In the genomic region with DNA sequence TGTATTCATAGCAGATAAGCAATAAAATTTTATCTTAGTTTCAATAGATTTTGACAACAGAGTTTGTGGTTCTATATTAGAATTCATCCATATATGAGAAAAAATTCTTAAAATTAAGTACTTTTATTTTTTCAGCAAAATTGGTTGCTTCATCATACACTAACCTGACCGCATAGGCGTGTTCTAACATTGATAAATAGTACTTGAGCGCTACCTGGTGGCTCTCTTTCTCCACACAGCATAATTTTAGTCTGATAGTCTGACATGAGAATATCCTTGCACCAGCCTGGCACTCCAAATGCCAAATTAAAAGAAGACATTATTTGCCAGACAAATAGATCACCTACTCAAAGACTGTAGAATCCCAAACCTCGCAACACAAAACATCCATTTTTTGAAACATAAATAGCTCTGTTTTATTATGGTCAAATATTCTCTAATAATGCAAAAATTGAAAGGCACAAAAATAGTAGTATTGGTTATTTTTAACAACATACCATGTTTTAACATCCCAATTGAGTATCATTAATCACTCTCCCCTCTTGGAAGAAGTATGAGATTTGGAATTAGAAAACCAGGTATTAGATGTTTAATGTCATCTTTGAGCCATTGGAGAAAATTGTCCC, we compare ENCODE assay signal across 8 cellular contexts. TPM values are rescaled to one million over a fixed set of nuclear protein-coding genes. Genes with fewer than 3 reads are reported as not detected.
DNase-seq lines count a peak whose midpoint lies in the region; ATAC-seq, FAIRE-seq and TF ChIP-seq lines count a peak whose summit lies in the region.

No MANE protein-coding gene starts in this region.

- TF ChIP-seq EP300 in A549 (IDR thresholded peaks at IDR 0.05) = no peak

- no peaks in the 10 kb centered on the region for H3K27me3 Mint-ChIP-seq in chondrocyte (ENCODE audit: low read depth)

- H3K36me3 ChIP-seq in left lung = no peaks in the 10 kb centered on the region

- no peak overlapping the region for H3K27ac Mint-ChIP-seq in chondrocyte (ENCODE audit: unreplicated experiment)

- H3K4me2 ChIP-seq in A549 = no peak overlapping the region

- TF ChIP-seq CTCF in A549 (IDR thresholded peaks at IDR 0.05) (peak; percentile 70), chondrocyte (IDR thresholded peaks at IDR 0.05) (peak; percentile 95), left lung (IDR thresholded peaks at IDR 0.05) (peak; percentile 48 to 52)

- DNase-seq in A549 (ENCODE audit: low read depth in 1 of 2, low spot score in 1 of 2) = peak; percentile 21 to 77
- DNase-seq in NCI-H2171 treated with DMSO at 0.1 percent for 48 hours (lab: John Stamatoyannopoulos, UW) = peak; percentile 66
- DNase-seq in chondrocyte (ENCODE audit: low spot score) = no peak
- no peak for DNase-seq in left lung
- peak in 2 of 3 experiments; percentile 13 to 28 for DNase-seq in stimulated activated CD4-positive, alpha-beta T cell treated with anti-CD3 and anti-CD28 coated beads, TNF-alpha, amount 100 ng/mL, for 4 hours (ENCODE audit: low read depth in 3 of 3)

- no peak for TF ChIP-seq POLR2A in A549 (IDR thresholded peaks at IDR 0.05; ENCODE audit: low read length)

- no peaks in the 10 kb centered on the region for H3K9me3 Mint-ChIP-seq in chondrocyte (ENCODE audit: low read depth)

- H3K4me3 ChIP-seq in A549 (no peak overlapping the region), left lung (no peak overlapping the region)

- peaks cover 6% of the 10 kb centered on the region for H3K9me3 ChIP-seq in A549
- H3K9me3 ChIP-seq in left lung = no peaks in the 10 kb centered on the region

- peaks cover 31% of the 10 kb centered on the region for H3K4me1 Mint-ChIP-seq in chondrocyte (ENCODE audit: low read depth)

- H3K27ac ChIP-seq in A549 = peak overlapping the region; percentile 77 to 84; a peak in 5 of 6 replicates
- H3K27ac ChIP-seq in left lung = no peak overlapping the region

- POLR2A ChIA-PET in A549 (lab: Yijun Ruan, JAX) = no interaction called here

- peak; percentile 94 to 95 for TF ChIP-seq RAD21 in A549 (conservative IDR thresholded peaks at IDR 0.05 in 1 of 2, IDR thresholded peaks at IDR 0.05 in 1 of 2)

- H3K27me3 ChIP-seq in left lung = no peaks in the 10 kb centered on the region

- H3K4me1 ChIP-seq in A549 = peaks cover 25% of the 10 kb centered on the region
- H3K4me1 ChIP-seq in left lung = peaks cover 0 to 5% of the 10 kb centered on the region in 2 donors

- ATAC-seq in A549 = peak; percentile 58 to 71; a peak in 4 of 6 replicates
- ATAC-seq in GM18499 (IDR thresholded peaks at IDR 0.05; ENCODE audit: insufficient read depth, unreplicated experiment) = peak; percentile 84
- peak; percentile 81 for ATAC-seq in HG03095 (IDR thresholded peaks at IDR 0.05; ENCODE audit: unreplicated experiment)
- ATAC-seq in activated CD4-positive, CD25-positive, alpha-beta regulatory T cell treated with anti-CD3 and anti-CD28 coated beads, Interleukin-2, amount 50 U/mL, for 24 hours = peak; percentile 69 to 77
- peak; percentile 78 for ATAC-seq in left lung

- intact Hi-C loops in left lung (cut with DNase I) = loop anchor here in 1 of 2 donors (5.0 kb wide), 1 partner anchor 229 kb away; no protein-coding TSS in a partner anchor

- WGBS in A549 (ENCODE audit: missing lambda C conversion rate) = under 1% methylated on average over 4 of the region's 4 CpGs

- CTCF ChIA-PET in A549 (lab: Yijun Ruan, JAX) = interaction anchor here (0.7 to 3.7 kb wide), 20 partner anchors 9 to 259 kb away, joined by 3 to 42 read pairs (median 4); no protein-coding TSS in a partner anchor

- H3K4me3 Mint-ChIP-seq in chondrocyte (ENCODE audit: unreplicated experiment) = no peak overlapping the region

- no peak for FAIRE-seq in A549 (lab: Jason Lieb, UNC)

- no peaks in the 10 kb centered on the region for H3K36me3 Mint-ChIP-seq in chondrocyte (ENCODE audit: low read depth)

TF ChIP-seq in A549, 52 proteins besides CTCF, POLR2A, EP300 and RAD21:
- TF ChIP-seq KDM1A (IDR thresholded peaks at IDR 0.05; ENCODE audit: low read depth) (no peak), FOSB (CRISPR knock-in tag; IDR thresholded peaks at IDR 0.05) (no peak), CEBPB (IDR thresholded peaks at IDR 0.05) (peak in 1 of 2 experiments; percentile 71; a peak in 2 of 4 replicates), SMC3 (IDR thresholded peaks at IDR 0.05) (peak; percentile 95), RCOR1 (IDR thresholded peaks at IDR 0.05; ENCODE audit: low read depth, low read length) (no peak), JUN (IDR thresholded peaks at IDR 0.05) (no peak), HOXA7 (CRISPR knock-in tag; IDR thresholded peaks at IDR 0.05) (no peak), RNF2 (IDR thresholded peaks at IDR 0.05; ENCODE audit: borderline replicate concordance, low read depth) (no peak)
- TF ChIP-seq, protein P1, sequence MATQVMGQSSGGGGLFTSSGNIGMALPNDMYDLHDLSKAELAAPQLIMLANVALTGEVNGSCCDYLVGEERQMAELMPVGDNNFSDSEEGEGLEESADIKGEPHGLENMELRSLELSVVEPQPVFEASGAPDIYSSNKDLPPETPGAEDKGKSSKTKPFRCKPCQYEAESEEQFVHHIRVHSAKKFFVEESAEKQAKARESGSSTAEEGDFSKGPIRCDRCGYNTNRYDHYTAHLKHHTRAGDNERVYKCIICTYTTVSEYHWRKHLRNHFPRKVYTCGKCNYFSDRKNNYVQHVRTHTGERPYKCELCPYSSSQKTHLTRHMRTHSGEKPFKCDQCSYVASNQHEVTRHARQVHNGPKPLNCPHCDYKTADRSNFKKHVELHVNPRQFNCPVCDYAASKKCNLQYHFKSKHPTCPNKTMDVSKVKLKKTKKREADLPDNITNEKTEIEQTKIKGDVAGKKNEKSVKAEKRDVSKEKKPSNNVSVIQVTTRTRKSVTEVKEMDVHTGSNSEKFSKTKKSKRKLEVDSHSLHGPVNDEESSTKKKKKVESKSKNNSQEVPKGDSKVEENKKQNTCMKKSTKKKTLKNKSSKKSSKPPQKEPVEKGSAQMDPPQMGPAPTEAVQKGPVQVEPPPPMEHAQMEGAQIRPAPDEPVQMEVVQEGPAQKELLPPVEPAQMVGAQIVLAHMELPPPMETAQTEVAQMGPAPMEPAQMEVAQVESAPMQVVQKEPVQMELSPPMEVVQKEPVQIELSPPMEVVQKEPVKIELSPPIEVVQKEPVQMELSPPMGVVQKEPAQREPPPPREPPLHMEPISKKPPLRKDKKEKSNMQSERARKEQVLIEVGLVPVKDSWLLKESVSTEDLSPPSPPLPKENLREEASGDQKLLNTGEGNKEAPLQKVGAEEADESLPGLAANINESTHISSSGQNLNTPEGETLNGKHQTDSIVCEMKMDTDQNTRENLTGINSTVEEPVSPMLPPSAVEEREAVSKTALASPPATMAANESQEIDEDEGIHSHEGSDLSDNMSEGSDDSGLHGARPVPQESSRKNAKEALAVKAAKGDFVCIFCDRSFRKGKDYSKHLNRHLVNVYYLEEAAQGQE (IDR thresholded peaks at IDR 0.05) = no peak

RNA-seq across cellular contexts. Expression of a gene that starts 33.0 kb away (rescaled TPM):
- polyA plus RNA-seq in A549 (2011; rRNA removed) (15.5 and 15.6 TPM in 2 replicates), A549 (2017; fragmentation: RNase III; extraction: RNeasy Plus Mini Kit Qiagen cat#74134 plus additional on column Dnase treatment) (1.7 to 2.3 TPM (median 1.9 TPM) in 3 replicates)
- 1.7 and 1.8 TPM in 2 replicates for polyA plus RNA-seq in A549 (2012; cell fraction: cytosol; rRNA removed)
- polyA plus RNA-seq in A549 (2012; cell fraction: nucleus; rRNA removed) = 1.9 and 2.6 TPM in 2 replicates
- 12.0 and 12.9 TPM in 2 replicates for polyA minus RNA-seq in A549 (2011; rRNA and poly(A)+ RNA removed)
- total RNA-seq in chondrocyte (0.51 to 7.1 TPM (median 7.0 TPM) in 3 replicates), left lung (10 to 100 TPM; 14.4 to 25.7 TPM)

Comparison
In these comparisons a context has a peak if more than half of its experiments do, and no peak if none do; other contexts are left out.
1. DNase-seq: peak in A549 (2 of 2), NCI-H2171 treated with DMSO at 0.1 percent for 48 hours (single experiment) and stimulated activated CD4-positive, alpha-beta T cell treated with anti-CD3 and anti-CD28 coated beads, TNF-alpha, amount 100 ng/mL, for 4 hours (2 of 3); none in chondrocyte (single experiment) and left lung (0 of 2).
2. H3K27ac ChIP-seq: peak in A549 (2 of 2); none in left lung (0 of 2).
3. Peak in every context shown above with its lines, with median percentiles within 50 percentile points of each other: ATAC-seq and CTCF ChIP-seq.